ENCODE assay signal across 1 cellular context in genomic region chr1:204870165-204870912, GRCh38.
TF ChIP-seq lines count a peak whose summit lies in the region.

Gene NFASC, plus strand, starts transcription at chr1:204870862. Its CDS starts 73,454 bp downstream, at chr1:204944316.

TF ChIP-seq in neural cell, 6 proteins besides CTCF, POLR2A, EP300 and RAD21 (continued from another document):
- no peak for TF ChIP-seq TAF1 (IDR thresholded peaks at IDR 0.05; ENCODE audit: low read depth)
